30 cellular contexts compared by ENCODE assay signal in the genomic region with DNA sequence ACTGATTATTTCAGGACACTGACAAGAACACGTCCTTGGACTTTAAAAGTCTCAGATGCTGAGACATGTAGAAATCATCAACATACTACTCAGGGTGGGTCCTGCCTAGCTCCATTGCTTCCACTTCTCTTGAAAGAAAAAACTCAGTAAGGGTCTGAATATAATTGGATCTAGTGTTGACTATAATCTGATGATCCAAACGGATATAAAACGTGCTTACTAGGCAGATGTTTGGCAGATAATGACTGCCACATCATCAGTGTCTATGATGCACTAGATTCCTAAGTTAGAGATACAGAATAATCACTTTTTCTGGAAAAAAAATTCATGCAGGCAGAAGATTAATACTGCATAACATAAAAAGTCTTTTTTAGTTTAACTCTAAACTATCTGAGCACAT. TPM values are rescaled to one million over a fixed set of nuclear protein-coding genes. Genes with fewer than 3 reads are reported as not detected.
"Had no signal": no experiment of that assay in that cellular context is flagged by ENCODE, and none has a peak within 500 bp of the region (broad histone marks: within the 10 kb centered on the region; RNA-seq: fewer than 3 reads in every experiment).

No MANE protein-coding gene starts in this region.

- H3K9me3 ChIP-seq: adrenal gland, body of pancreas, colonic mucosa, esophagus squamous epithelium, gastrocnemius medialis, heart left ventricle had no signal

- H3K27me3 ChIP-seq: adrenal gland, body of pancreas, colonic mucosa, esophagus squamous epithelium, foreskin keratinocyte, gastrocnemius medialis, heart left ventricle had no signal

- H3K36me3 ChIP-seq: adrenal gland, colonic mucosa, esophagus squamous epithelium, gastrocnemius medialis, heart left ventricle had no signal

- H3K4me3 ChIP-seq: adrenal gland, body of pancreas, colonic mucosa, esophagus squamous epithelium, gastrocnemius medialis, heart left ventricle had no signal

- H3K27ac ChIP-seq: adrenal gland, colonic mucosa, epithelial cell of prostate, esophagus squamous epithelium, foreskin keratinocyte, gastrocnemius medialis had no signal

- DNase-seq: activated CD4-positive, alpha-beta memory T cell treated with anti-CD3 and anti-CD28 coated beads for 36 hours; activated CD4-positive, alpha-beta T cell treated with anti-CD3 and anti-CD28 coated beads for 36 hours; activated CD4-positive, alpha-beta T cell treated with anti-CD3 and anti-CD28 coated beads, Interleukin-2, amount 10 ng/mL, durations not matched to agents 24 days and 14 days; activated CD4-positive, CD25-positive, alpha-beta regulatory T cell; activated CD4-positive, CD25-positive, alpha-beta regulatory T cell treated with anti-CD3 and anti-CD28 coated beads, Interleukin-2, amount 50 U/mL, for 72 hours; activated CD8-positive, alpha-beta memory T cell treated with anti-CD3 and anti-CD28 coated beads, Interleukin-2, amount 10 ng/mL, durations not matched to agents 7 days and 5 days; activated CD8-positive, alpha-beta memory T cell treated with anti-CD3 and anti-CD28 coated beads, Interleukin-2, amount 50 U/mL, for 4 hours; activated CD8-positive, alpha-beta T cell treated with anti-CD3 and anti-CD28 coated beads, Interleukin-2, amount 10 ng/mL, durations not matched to agents 7 days and 5 days; activated effector memory CD4-positive, alpha-beta T cell treated with anti-CD3 and anti-CD28 coated beads, Interleukin-2, amount 50 U/mL, for 16 hours; activated naive CD4-positive, alpha-beta T cell treated with anti-CD3 and anti-CD28 coated beads for 36 hours; activated naive CD8-positive, alpha-beta T cell treated with anti-CD3 and anti-CD28 coated beads for 36 hours; activated naive CD8-positive, alpha-beta T cell treated with anti-CD3 and anti-CD28 coated beads, Interleukin-2, amount 50 U/mL, for 24 hours; activated T-cell treated with anti-CD3 and anti-CD28 coated beads, Interleukin-2, amount 50 U/mL, for 1 hour; activated T-cell treated with anti-CD3 and anti-CD28 coated beads, Interleukin-2, amount 50 U/mL, for 48 hours; adrenal gland; aorta; body of pancreas; colonic mucosa; effector CD8-positive, alpha-beta T cell; esophagus squamous epithelium; foreskin keratinocyte; gastrocnemius medialis; glutamatergic neuron; heart left ventricle; T-helper 1 cell; T-helper 17 cell; T1000 had no signal

- H3K4me1 ChIP-seq: adrenal gland, body of pancreas, colonic mucosa, esophagus squamous epithelium, foreskin keratinocyte, gastrocnemius medialis, heart left ventricle had no signal

RNA-seq across cellular contexts. Expression of gene GUCY1A2, which starts 21.6 kb away (rescaled TPM):
- total RNA-seq: activated CD4-positive, alpha-beta memory T cell treated with anti-CD3 and anti-CD28 coated beads for 36 hours; activated CD4-positive, alpha-beta T cell treated with anti-CD3 and anti-CD28 coated beads for 36 hours; activated CD4-positive, alpha-beta T cell treated with anti-CD3 and anti-CD28 coated beads, Interleukin-2, amount 10 ng/mL, durations not matched to agents 24 days and 14 days; activated CD8-positive, alpha-beta memory T cell treated with anti-CD3 and anti-CD28 coated beads for 36 hours; activated CD8-positive, alpha-beta memory T cell treated with anti-CD3 and anti-CD28 coated beads, Interleukin-2, amount 10 ng/mL, durations not matched to agents 7 days and 5 days; activated CD8-positive, alpha-beta T cell treated with anti-CD3 and anti-CD28 coated beads, Interleukin-2, amount 10 ng/mL, durations not matched to agents 7 days and 5 days; activated naive CD4-positive, alpha-beta T cell treated with anti-CD3 and anti-CD28 coated beads for 36 hours; activated naive CD8-positive, alpha-beta T cell treated with anti-CD3 and anti-CD28 coated beads for 36 hours; activated T-helper 1 cell treated with anti-CD3 and anti-CD28 coated beads, Interleukin-12 subunit alpha, Interleukin-12 subunit beta, Interleukin-2, Interleukin-4 antibody, amounts not matched to agents 30 ng/mL and 10 ng/mL and 1 ng/mL, durations not matched to agents 14 hours and 24 hours and 36 hours; foreskin keratinocyte had no signal
- polyA plus RNA-seq: foreskin keratinocyte had no signal
